In the genomic region with DNA sequence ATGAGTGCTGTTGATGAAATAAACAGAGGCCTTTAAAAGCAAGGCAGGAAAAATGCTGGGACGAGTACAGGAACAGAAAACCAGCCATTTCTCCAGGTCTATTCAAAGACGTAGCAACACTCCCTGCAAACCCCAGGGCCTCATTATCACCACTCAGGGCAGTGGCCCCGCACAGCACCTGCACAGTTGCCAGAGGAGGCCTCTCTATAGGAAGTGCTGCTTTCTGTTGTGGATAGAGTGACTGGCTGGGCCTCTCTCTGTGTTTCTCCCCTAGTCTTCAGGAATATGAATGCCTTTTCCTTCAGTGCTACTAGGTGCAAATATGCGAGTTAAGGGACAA, we compare ENCODE assay signal across 17 cellular contexts.
DNase-seq lines count a peak whose midpoint lies in the region; ATAC-seq and TF ChIP-seq lines count a peak whose summit lies in the region.
"Had no signal": no experiment of that assay in that cellular context is flagged by ENCODE, and none has a peak within 500 bp of the region (broad histone marks: within the 10 kb centered on the region; RNA-seq: fewer than 3 reads in every experiment).

No MANE protein-coding gene starts in this region.

- H3K36me3 ChIP-seq in cardiac muscle cell: peaks cover 36% of the 10 kb centered on the region
- peaks cover 0 to 14% (median 0%) of the 10 kb centered on the region in 4 donors for H3K36me3 ChIP-seq in stomach
- H3K36me3 ChIP-seq in HAP-1 (replicated peaks): no peaks in the 10 kb centered on the region

- H3K9me3 ChIP-seq in cardiac muscle cell (ENCODE audit: low read depth) (no peaks in the 10 kb centered on the region), stomach (no peaks in the 10 kb centered on the region), HAP-1 (no peaks in the 10 kb centered on the region)

- no peaks in the 10 kb centered on the region for H3K36me3 Mint-ChIP-seq in activated naive CD4-positive, alpha-beta T cell treated with anti-CD3 and anti-CD28 coated beads, Interleukin-2, amount 50 U/mL, for 72 hours
- H3K36me3 Mint-ChIP-seq: CD4-positive, CD25-positive, alpha-beta regulatory T cell had no signal

- TF ChIP-seq EP300 in stomach (IDR thresholded peaks at IDR 0.05): no peak

- WGBS in stomach, 5 donors: 45 to 60% (median 52%) methylated on average over 4 of the region's 4 CpGs

- intact Hi-C loops in left ventricle myocardium superior (cut with micrococcal nuclease): no loop called here
- intact Hi-C loops in stomach (cut with DNase I; ENCODE audit: low total_unique reads): no loop called here

- H3K27ac Mint-ChIP-seq in activated naive CD4-positive, alpha-beta T cell treated with anti-CD3 and anti-CD28 coated beads, Interleukin-2, amount 50 U/mL, for 72 hours: no peak overlapping the region
- H3K27ac Mint-ChIP-seq: HFFc6 had no signal

- H3K4me1 ChIP-seq in cardiac muscle cell (ENCODE audit: low read depth): peaks cover 15% of the 10 kb centered on the region
- H3K4me1 ChIP-seq in stomach: peaks cover 0 to 14% (median 4%) of the 10 kb centered on the region in 4 donors
- no peaks in the 10 kb centered on the region for H3K4me1 ChIP-seq in HAP-1

- TF ChIP-seq CTCF in cardiac muscle cell (IDR thresholded peaks at IDR 0.05; ENCODE audit: low read depth, low read length): no peak
- TF ChIP-seq CTCF in stomach (IDR thresholded peaks at IDR 0.05): no peak

- ATAC-seq in left ventricle myocardium superior: no peak
- no peak for ATAC-seq in activated naive CD4-positive, alpha-beta T cell treated with anti-CD3 and anti-CD28 coated beads, Interleukin-2, amount 50 U/mL, for 72 hours

- H3K27ac ChIP-seq in cardiac muscle cell: peak overlapping the region; percentile 92
- H3K27ac ChIP-seq in stomach: no peak overlapping the region
- H3K27ac ChIP-seq: GM23248 had no signal

- in situ Hi-C loops in HAP-1 (cut with MboI; ENCODE audit: low sequenced_read_pairs): no loop called here

- TF ChIP-seq POLR2A in stomach (IDR thresholded peaks at IDR 0.05): no peak

- H3K4me3 ChIP-seq in cardiac muscle cell: no peak overlapping the region
- no peak overlapping the region for H3K4me3 ChIP-seq in stomach
- H3K4me3 ChIP-seq in HAP-1: no peak overlapping the region
- H3K4me3 ChIP-seq: GM23248 had no signal

- no peaks in the 10 kb centered on the region for H3K9me3 Mint-ChIP-seq in activated naive CD4-positive, alpha-beta T cell treated with anti-CD3 and anti-CD28 coated beads, Interleukin-2, amount 50 U/mL, for 72 hours
- H3K9me3 Mint-ChIP-seq: HFFc6 had no signal

- H3K27me3 ChIP-seq in cardiac muscle cell: no peaks in the 10 kb centered on the region
- peaks cover 0 to 5% (median 0%) of the 10 kb centered on the region in 3 donors for H3K27me3 ChIP-seq in stomach
- H3K27me3 ChIP-seq in HAP-1 (ENCODE audit: low read depth): no peaks in the 10 kb centered on the region

- DNase-seq in cardiac muscle cell (ENCODE audit: low read depth in 1 of 2, low spot score in 1 of 2): peak in 1 of 2 donors; percentile 32
- DNase-seq in left ventricle myocardium superior: no peak
- peak; percentile 18 for DNase-seq in NCI-H2029 (lab: John Stamatoyannopoulos, UW)
- peak; percentile 12 for DNase-seq in mesenteric fat pad (ENCODE audit: low spot score)
- peak; percentile 13 for DNase-seq in stomach
- no peak for DNase-seq in HAP-1 (ENCODE audit: low spot score in 2 of 2)
- no peak for DNase-seq in NCI-H1048 (lab: John Stamatoyannopoulos, UW)
- no peak for DNase-seq in activated naive CD4-positive, alpha-beta T cell treated with anti-CD3 and anti-CD28 coated beads, Interleukin-2, amount 50 U/mL, for 72 hours (ENCODE audit: low spot score in 2 of 2)
- DNase-seq: AML-193; CD4-positive, CD25-positive, alpha-beta regulatory T cell; GF-D8; HFFc6; KG1; NCI-H2081; NCI-H226; NCI-H526 treated with DMSO at 0.1 percent for 48 hours had no signal

Comparison
In these comparisons a context has a peak if more than half of its experiments do, and no peak if none do; other contexts are left out.
1. DNase-seq: peak in NCI-H2029 (single experiment), mesenteric fat pad (single experiment) and stomach (single experiment); none in left ventricle myocardium superior (single experiment), HAP-1 (0 of 2), NCI-H1048 (single experiment) and activated naive CD4-positive, alpha-beta T cell treated with anti-CD3 and anti-CD28 coated beads, Interleukin-2, amount 50 U/mL, for 72 hours (0 of 2).